Comparison of ENCODE assay signal across 19 cellular contexts in genomic region chr2:17317439-17317976, GRCh38.
DNase-seq lines count a peak whose midpoint lies in the region; ATAC-seq and TF ChIP-seq lines count a peak whose summit lies in the region.
"Had no signal": no experiment of that assay in that cellular context is flagged by ENCODE, and none has a peak within 500 bp of the region (broad histone marks: within the 10 kb centered on the region; RNA-seq: fewer than 3 reads in every experiment).

No MANE protein-coding gene starts in this region.

- H3K4me1 ChIP-seq in SK-N-SH (ENCODE audit: control insufficient read depth in 1 of 2, insufficient read depth in 2 of 2, low read depth in 1 of 2, low read length in 1 of 2) = peaks cover 0 to 8% of the 10 kb centered on the region in 2 experiments; a peak in 2 of 4 replicates
- H3K4me1 ChIP-seq: SJSA1 had no signal

- CTCF ChIA-PET in SK-N-SH (lab: Yijun Ruan, JAX) = interaction anchor here (0.9 to 1.3 kb wide), 2 partner anchors 543 to 544 kb away, joined by 4 read pairs; no protein-coding TSS in a partner anchor

- peak; percentile 19 for TF ChIP-seq RAD21 in SK-N-SH (IDR thresholded peaks at IDR 0.05; ENCODE audit: low read length)

- no peaks in the 10 kb centered on the region for H3F3A ChIP-seq in SK-N-SH (replicated peaks; ENCODE audit: insufficient read depth)

- peaks cover 0 to 4% (median 0%) of the 10 kb centered on the region in 3 donors for H3K27me3 Mint-ChIP-seq in CD14-positive monocyte (ENCODE audit: low read depth in 3 of 3)
- H3K27me3 Mint-ChIP-seq: T-helper 17 cell had no signal

- POLR2A ChIA-PET in SK-N-SH (lab: Yijun Ruan, JAX) = no interaction called here

- no peak for TF ChIP-seq EP300 in SK-N-SH (IDR thresholded peaks at IDR 0.05; ENCODE audit: borderline replicate concordance in 1 of 2, low read depth in 1 of 2, low read length in 1 of 2)

- no peaks in the 10 kb centered on the region for H3K36me3 Mint-ChIP-seq in CD14-positive monocyte
- H3K36me3 Mint-ChIP-seq: CD8-positive, alpha-beta T cell had no signal

- no peak overlapping the region for H3K4me3 ChIP-seq in SK-N-SH (ENCODE audit: low read depth in 2 of 2, low read length in 1 of 2)
- no peak overlapping the region for H3K4me3 ChIP-seq in LNCaP clone FGC (ENCODE audit: low read depth, low read length)
- no peak overlapping the region for H3K4me3 ChIP-seq in fibroblast of villous mesenchyme (ENCODE audit: low read depth, low read length)
- H3K4me3 ChIP-seq: SJSA1 had no signal

- H3K9me3 ChIP-seq in SK-N-SH = no peaks in the 10 kb centered on the region
- H3K9me3 ChIP-seq: SJSA1 had no signal

- ATAC-seq in SK-N-SH treated with all-trans-retinoic acid at 6 μM for 48 hours (no peak), GM18858 (IDR thresholded peaks at IDR 0.05; ENCODE audit: unreplicated experiment) (no peak)
- ATAC-seq: CD8-positive, alpha-beta T cell; T-helper 17 cell had no signal

- intact Hi-C loops in CD14-positive monocyte (cut with micrococcal nuclease) = no loop called here

- H3K4me1 Mint-ChIP-seq in CD14-positive monocyte = no peaks in the 10 kb centered on the region
- H3K4me1 Mint-ChIP-seq: T-helper 17 cell had no signal

- no peaks in the 10 kb centered on the region for H3K9me2 ChIP-seq in SK-N-SH

- H3K4me2 ChIP-seq in SK-N-SH = peak overlapping the region; percentile 41; the same call in 1 of the 2 replicates
- H3K4me2 ChIP-seq: KMS-11 had no signal

- no peak overlapping the region for H3K27ac Mint-ChIP-seq in CD14-positive monocyte
- H3K27ac Mint-ChIP-seq: CD8-positive, alpha-beta T cell; T-helper 17 cell had no signal

- no peak overlapping the region for H3K4me3 Mint-ChIP-seq in CD14-positive monocyte
- H3K4me3 Mint-ChIP-seq: CD8-positive, alpha-beta T cell; T-helper 17 cell had no signal

- no peaks in the 10 kb centered on the region for H4K20me1 ChIP-seq in SK-N-SH (ENCODE audit: insufficient read depth)

- H3K36me3 ChIP-seq in SK-N-SH (replicated peaks in 1 of 2; ENCODE audit: control insufficient read depth in 1 of 2, insufficient read depth in 2 of 2, low read length in 1 of 2) = no peaks in the 10 kb centered on the region
- H3K36me3 ChIP-seq: SJSA1 had no signal

- TF ChIP-seq CTCF in SK-N-SH (IDR thresholded peaks at IDR 0.05) = no peak
- TF ChIP-seq CTCF in LNCaP clone FGC (IDR thresholded peaks at IDR 0.05; ENCODE audit: control insufficient read depth, extremely low read depth, insufficient read depth) = no peak
- no peak for TF ChIP-seq CTCF in fibroblast of villous mesenchyme (IDR thresholded peaks at IDR 0.05; ENCODE audit: insufficient read depth, low read depth, low read length)
- no peak for TF ChIP-seq CTCF in CD14-positive monocyte (IDR thresholded peaks at IDR 0.05)

- H3K27me3 ChIP-seq in SK-N-SH (ENCODE audit: insufficient read depth) = no peaks in the 10 kb centered on the region
- H3K27me3 ChIP-seq: SJSA1 had no signal

- H3K27ac ChIP-seq in SK-N-SH (ENCODE audit: low read depth in 2 of 2, low read length in 1 of 2) = no peak overlapping the region
- H3K27ac ChIP-seq: KMS-11, SJSA1 had no signal

- H3K9ac ChIP-seq in SK-N-SH = no peak overlapping the region
- H3K9ac ChIP-seq: KMS-11 had no signal

- H3K9me3 Mint-ChIP-seq in CD14-positive monocyte = peaks cover 0 to 3% (median 0%) of the 10 kb centered on the region in 7 donors
- H3K9me3 Mint-ChIP-seq: CD8-positive, alpha-beta T cell had no signal

- no peak overlapping the region for H2AFZ ChIP-seq in SK-N-SH (ENCODE audit: low read depth)

- H3K79me2 ChIP-seq in SK-N-SH (ENCODE audit: insufficient read depth) = no peaks in the 10 kb centered on the region

- DNase-seq in SK-N-SH = peak; percentile 27
- peak; percentile 65 for DNase-seq in LNCaP clone FGC (ENCODE audit: low read depth)
- DNase-seq in fibroblast of villous mesenchyme (ENCODE audit: low read depth) = peak; percentile 31
- DNase-seq in C1 segment of cervical spinal cord (lab: John Stamatoyannopoulos, UW) = no peak
- no peak for DNase-seq in CD14-positive monocyte (ENCODE audit: low spot score)
- DNase-seq: Calu3; CD8-positive, alpha-beta T cell; DMS153; IMR-90; NCI-H1694 treated with DMSO at 0.1 percent for 48 hours; NCI-H2081 treated with DMSO at 0.1 percent for 48 hours; NCI-H510A treated with DMSO at 0.1 percent for 48 hours; NCI-H748 treated with DMSO at 0.1 percent for 48 hours; SW 1271; T-helper 17 cell had no signal

- 16% methylated on average over 5 of the region's 5 CpGs for WGBS in SK-N-SH (ENCODE audit: low lambda C conversion rate)

TF ChIP-seq in SK-N-SH, 30 proteins besides CTCF, POLR2A, EP300 and RAD21:
- no peak for TF ChIP-seq RFX5 (IDR thresholded peaks at IDR 0.05; ENCODE audit: low read length)
- TF ChIP-seq GATA2 (CRISPR knock-in tag; IDR thresholded peaks at IDR 0.05) = peak; percentile 47; the same call in 1 of the 2 replicates
- no peak for TF ChIP-seq SMC3 (IDR thresholded peaks at IDR 0.05; ENCODE audit: low read depth, low read length)

TF ChIP-seq in SK-N-SH treated with all-trans-retinoic acid at 6 μM for 48 hours, 23 proteins besides CTCF, POLR2A, EP300 and RAD21:
- TF ChIP-seq OSR1 (CRISPR knock-in tag; IDR thresholded peaks at IDR 0.05) = no peak
- TF ChIP-seq ZFP30 (CRISPR knock-in tag; IDR thresholded peaks at IDR 0.05) = no peak

Comparison
In these comparisons a context has a peak if more than half of its experiments do, and no peak if none do; other contexts are left out.
1. DNase-seq: peak in SK-N-SH (single experiment), LNCaP clone FGC (single experiment) and fibroblast of villous mesenchyme (single experiment); none in C1 segment of cervical spinal cord (0 of 14) and CD14-positive monocyte (single experiment).